Comparison of ENCODE assay signal across 26 cellular contexts in the genomic region with DNA sequence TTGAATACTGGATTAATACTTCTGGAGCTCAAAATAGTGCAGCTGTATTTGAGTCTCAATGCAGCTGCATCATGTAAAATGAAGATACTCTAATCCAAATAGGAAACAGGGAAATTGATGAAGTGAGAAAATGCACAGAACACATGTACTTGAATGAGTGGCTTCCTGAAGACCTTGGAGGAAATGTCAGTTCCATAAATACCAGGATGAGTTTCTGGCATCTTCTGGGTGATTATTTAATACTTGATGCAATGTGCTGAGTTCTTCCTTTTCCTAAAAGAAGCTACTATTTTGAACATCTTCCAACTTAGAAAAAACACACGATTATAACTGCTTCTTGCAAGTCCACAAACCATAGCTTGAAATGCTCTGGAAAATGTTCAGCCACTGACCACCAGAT.
"Had no signal": no experiment of that assay in that cellular context is flagged by ENCODE, and none has a peak within 500 bp of the region (broad histone marks: within the 10 kb centered on the region; RNA-seq: fewer than 3 reads in every experiment).

No MANE protein-coding gene starts in this region.

- H3K27me3 ChIP-seq: neutrophil, ovary, right lobe of liver, sigmoid colon, stomach, testis, tibial artery, transverse colon, upper lobe of right lung, uterus had no signal

- DNase-seq: naive thymus-derived CD8-positive, alpha-beta T cell; nephron progenitor cell; nucleus accumbens; ovary; posterior cingulate gyrus; psoas muscle; right cardiac atrium; right lobe of liver; sigmoid colon; small intestine; stimulated activated CD4-positive, alpha-beta T cell treated with anti-CD3 and anti-CD28 coated beads, Interleukin-15, amount 100 ng/mL, for 24 hours; stimulated activated CD4-positive, alpha-beta T cell treated with anti-CD3 and anti-CD28 coated beads, Interleukin-2, amount 100 ng/mL, for 24 hours; stimulated activated CD4-positive, alpha-beta T cell treated with anti-CD3 and anti-CD28 coated beads, Interleukin-2, amount 100 ng/mL, for 48 hours; stimulated activated CD4-positive, alpha-beta T cell treated with anti-CD3 and anti-CD28 coated beads, Interleukin-4, amount 100 ng/mL, for 24 hours; stimulated activated naive B cell treated with anti-CD40 and anti-IgM and Interleukin-4, amounts not matched to agents 10 μg/mL and 1 μg/mL and 100 μg/mL, for 72 hours; stimulated activated naive CD4-positive, alpha-beta T cell treated with Interleukin-2 at 50 U/mL for 16 hours; stomach; testis; tibial artery; transverse colon; upper lobe of right lung; uterus had no signal

- H3K36me3 ChIP-seq: neutrophil, ovary, right lobe of liver, sigmoid colon, stomach, tibial artery, transverse colon, upper lobe of right lung, uterus had no signal

- H3K9ac ChIP-seq: parathyroid adenoma had no signal

- ATAC-seq: naive thymus-derived CD8-positive, alpha-beta T cell; natural killer cell treated with Interleukin-12 subunit alpha and Interleukin-12 subunit beta and Interleukin-15 and Interleukin-18, amount 100 ng/mL, for 72 hours; psoas muscle; right cardiac atrium; stimulated activated effector memory CD8-positive, alpha-beta T cell treated with anti-CD3 and anti-CD28 coated beads, Interleukin-12 subunit alpha, Interleukin-12 subunit beta, amount 100 ng/mL, for 72 hours; stimulated activated naive B cell treated with anti-CD40 and anti-IgM and Interleukin-4, amounts not matched to agents 10 μg/mL and 1 μg/mL and 100 μg/mL, for 72 hours; upper lobe of right lung had no signal

- H3K9me3 ChIP-seq: neutrophil, ovary, psoas muscle, right lobe of liver, sigmoid colon, stomach, testis, tibial artery, transverse colon, upper lobe of right lung, uterus had no signal

- H3K4me3 ChIP-seq: ovary, psoas muscle, right lobe of liver, sigmoid colon, stomach, testis, tibial artery, transverse colon, upper lobe of right lung, uterus had no signal

- H3K4me1 ChIP-seq: parathyroid adenoma, psoas muscle, right lobe of liver, stomach, testis, tibial artery, transverse colon, uterus had no signal

- H3K27ac ChIP-seq: neutrophil, ovary, parathyroid adenoma, psoas muscle, right lobe of liver, sigmoid colon, stomach, testis, tibial artery, transverse colon, upper lobe of right lung, uterus had no signal

- H2AFZ ChIP-seq: parathyroid adenoma had no signal
